Comparison of ENCODE assay signal across 1 cellular context in the genomic region with DNA sequence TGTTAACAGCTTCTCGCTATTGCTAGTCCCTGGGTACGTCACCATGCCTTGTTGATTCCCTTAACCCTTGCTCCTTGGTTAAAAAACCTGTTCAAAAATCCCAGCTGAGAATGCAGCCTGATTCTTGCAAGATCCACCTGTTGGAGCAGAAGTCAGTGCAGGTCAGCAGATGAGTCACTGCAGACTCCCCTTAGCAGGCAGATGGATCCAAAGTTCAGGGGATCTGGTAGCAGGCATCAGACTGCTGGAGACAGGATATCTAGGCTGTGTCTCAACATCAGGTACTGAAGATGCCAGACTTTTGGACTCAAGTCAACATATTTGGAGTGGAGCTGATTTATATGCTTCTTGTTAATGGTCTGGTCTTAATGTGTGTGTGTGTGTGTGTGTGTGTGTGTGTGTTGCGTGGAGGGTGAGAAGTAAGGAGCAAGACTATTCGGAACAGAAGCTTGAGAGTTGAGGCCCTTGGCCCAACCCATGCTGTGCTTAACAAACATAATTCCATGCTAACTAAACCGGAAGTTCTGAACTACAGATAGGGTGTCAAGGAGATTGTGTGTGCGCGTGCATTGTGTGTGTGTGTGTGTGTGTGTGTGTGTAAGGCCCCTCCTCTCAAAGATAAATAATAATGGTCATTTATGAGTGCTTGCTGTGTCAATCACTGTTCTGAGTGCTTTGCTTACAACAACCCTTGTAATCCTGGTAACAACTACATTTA.
TF ChIP-seq lines count a peak whose summit lies in the region.

No MANE protein-coding gene starts in this region.

TF ChIP-seq in K562, 482 proteins besides CTCF, POLR2A, EP300 and RAD21:
- TF ChIP-seq GTF2E2 (tag; IDR thresholded peaks at IDR 0.05) (no peak), TRIM28 (IDR thresholded peaks at IDR 0.05) (no peak)
- TF ChIP-seq, protein P1, sequence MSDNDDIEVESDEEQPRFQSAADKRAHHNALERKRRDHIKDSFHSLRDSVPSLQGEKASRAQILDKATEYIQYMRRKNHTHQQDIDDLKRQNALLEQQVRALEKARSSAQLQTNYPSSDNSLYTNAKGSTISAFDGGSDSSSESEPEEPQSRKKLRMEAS (CRISPR knock-in tag; IDR thresholded peaks at IDR 0.05), result no peak
